24 cellular contexts compared by ENCODE assay signal in genomic region chr2:121165038-121165542, GRCh38.
DNase-seq lines count a peak whose midpoint lies in the region; ATAC-seq, FAIRE-seq and TF ChIP-seq lines count a peak whose summit lies in the region.
"Had no signal": no experiment of that assay in that cellular context is flagged by ENCODE, and none has a peak within 500 bp of the region (broad histone marks: within the 10 kb centered on the region; RNA-seq: fewer than 3 reads in every experiment).

No MANE protein-coding gene starts in this region.

- TF ChIP-seq CTCF in HepG2 (CRISPR knock-in tag; IDR thresholded peaks at IDR 0.05), result no peak
- TF ChIP-seq CTCF in right lobe of liver (IDR thresholded peaks at IDR 0.05), result no peak
- no peak for TF ChIP-seq CTCF in coronary artery (IDR thresholded peaks at IDR 0.05)

- CTCF ChIA-PET in HepG2 (lab: Yijun Ruan, JAX; ENCODE audit: low intra/inter-chr PET ratio, low total read pairs), result no interaction called here

- DNase-seq in HepG2 (ENCODE audit: low spot score) (no peak), right lobe of liver (no peak), Karpas-422 (peak; percentile 16), coronary artery (ENCODE audit: low spot score) (peak; percentile 16), GM12892 (ENCODE audit: insufficient read length) (no peak)
- DNase-seq: ACHN; BE2C; C1 segment of cervical spinal cord; CD4-positive, alpha-beta memory T cell; CD4-positive, CD25-positive, alpha-beta regulatory T cell; CD8-positive, alpha-beta memory T cell; COR-L47; DMS 273 treated with DMSO at 0.1 percent for 48 hours; DMS153; DMS53; DMS79; DND-41; EL; GDM1 had no signal

- POLR2A ChIA-PET in HepG2 (lab: Yijun Ruan, JAX), result no interaction called here

- ATAC-seq in HepG2 (no peak), right lobe of liver (no peak), HG02885 (IDR thresholded peaks at IDR 0.05; ENCODE audit: poor library complexity, unreplicated experiment) (no peak)
- ATAC-seq: GM12878 had no signal

- H3K9ac ChIP-seq in HepG2 (ENCODE audit: insufficient read depth, low read depth, low read length) (no peak overlapping the region), Karpas-422 (ENCODE audit: low read length) (no peak overlapping the region)
- H3K9ac ChIP-seq: BLaER1 had no signal

- no peaks in the 10 kb centered on the region for H4K20me1 ChIP-seq in HepG2 (ENCODE audit: insufficient read depth, low read length)
- H4K20me1 ChIP-seq in Karpas-422 (ENCODE audit: insufficient read depth, low read depth, low read length), result no peaks in the 10 kb centered on the region
- H4K20me1 ChIP-seq: BLaER1 had no signal

- peaks cover 0 to 5% of the 10 kb centered on the region in 2 experiments; a peak in 2 of 5 replicates for H3K27me3 ChIP-seq in HepG2 (ENCODE audit: control insufficient read depth in 1 of 2, insufficient read depth in 2 of 2, low read length in 2 of 2)
- H3K27me3 ChIP-seq in right lobe of liver, result no peaks in the 10 kb centered on the region
- H3K27me3 ChIP-seq in Karpas-422 (ENCODE audit: low read length), result 0 out of 2 replicates have a peak, but pooled peaks cover 3% of the 10 kb centered on the region
- H3K27me3 ChIP-seq: BE2C, BLaER1 had no signal

- TF ChIP-seq RAD21 in HepG2 (CRISPR knock-in tag; IDR thresholded peaks at IDR 0.05), result no peak

- H2AFZ ChIP-seq in HepG2 (ENCODE audit: low read length), result no peak overlapping the region
- no peak overlapping the region for H2AFZ ChIP-seq in Karpas-422 (ENCODE audit: low read length)

- BruUV-seq in HepG2 (replicated peaks; lab: Mats Ljungman, UMichigan), result no TSS peak

- no peak overlapping the region for H3K4me3 ChIP-seq in HepG2 (replicated peaks in 1 of 3; ENCODE audit: insufficient read depth in 1 of 3, low read depth in 2 of 3, low read length in 3 of 3)
- no peak overlapping the region for H3K4me3 ChIP-seq in right lobe of liver
- no peak overlapping the region for H3K4me3 ChIP-seq in Karpas-422 (ENCODE audit: low read length)
- H3K4me3 ChIP-seq in coronary artery, result no peak overlapping the region
- H3K4me3 ChIP-seq: BLaER1, GM12878 had no signal

- no peaks in the 10 kb centered on the region for H3K9me3 ChIP-seq in HepG2 (ENCODE audit: low read length)
- no peaks in the 10 kb centered on the region for H3K9me3 ChIP-seq in right lobe of liver
- peaks cover 4% of the 10 kb centered on the region; the same call in 1 of the 2 replicates for H3K9me3 ChIP-seq in Karpas-422 (ENCODE audit: low read length)
- H3K9me3 ChIP-seq: BE2C had no signal

- FAIRE-seq in HepG2 (lab: Jason Lieb, UNC) (no peak), GM12892 (lab: Jason Lieb, UNC) (no peak)
- FAIRE-seq: GM12878, GM19239 had no signal

- WGBS in HepG2 (ENCODE audit: low lambda C conversion rate), result 19% methylated on average over 1 of the region's 1 CpG
- 70% methylated on average over 1 of the region's 1 CpG for WGBS in right lobe of liver (ENCODE audit: insufficient coverage, low coverage, low lambda C conversion rate, missing lambda C conversion rate)

- H3K36me3 ChIP-seq in HepG2 (replicated peaks in 1 of 2; ENCODE audit: control insufficient read depth in 1 of 2, insufficient read depth in 2 of 2, low read length in 2 of 2) (no peaks in the 10 kb centered on the region), right lobe of liver (no peaks in the 10 kb centered on the region), Karpas-422 (ENCODE audit: insufficient read depth, low read length) (no peaks in the 10 kb centered on the region)
- H3K36me3 ChIP-seq: BE2C, BLaER1 had no signal

- H3K4me1 ChIP-seq in HepG2 (ENCODE audit: insufficient read depth, low read length) (no peaks in the 10 kb centered on the region), right lobe of liver (no peaks in the 10 kb centered on the region), Karpas-422 (ENCODE audit: low read length) (no peaks in the 10 kb centered on the region)
- H3K4me1 ChIP-seq: BE2C, BLaER1 had no signal

- TF ChIP-seq EP300 in HepG2 (IDR thresholded peaks at IDR 0.05; ENCODE audit: low read depth in 2 of 2, low read length in 2 of 2) (no peak), HepG2 (CRISPR knock-in tag; IDR thresholded peaks at IDR 0.05; ENCODE audit: borderline replicate concordance) (no peak)

- H3K79me2 ChIP-seq in HepG2 (ENCODE audit: insufficient read depth, low read length), result no peaks in the 10 kb centered on the region
- no peaks in the 10 kb centered on the region for H3K79me2 ChIP-seq in Karpas-422 (ENCODE audit: low read length)

- H3K9me2 ChIP-seq in Karpas-422 (replicated peaks; ENCODE audit: insufficient read depth, low read length), result no peaks in the 10 kb centered on the region

- TF ChIP-seq POLR2A in HepG2 (IDR thresholded peaks at IDR 0.05; ENCODE audit: insufficient read depth in 1 of 2, low read depth in 2 of 2, low read length in 2 of 2) (no peak), right lobe of liver (IDR thresholded peaks at IDR 0.05) (no peak), GM12892 (IDR thresholded peaks at IDR 0.05; ENCODE audit: low read depth, low read length) (no peak)

- in situ Hi-C loops in HepG2 (cut with HindIII; ENCODE audit: extremely low pct_ligation_motif_present, low pct_unique_long_range_greater_than_20kb), result no loop called here

- intact Hi-C loops in HepG2 (cut with micrococcal nuclease; ENCODE audit: unreplicated experiment), result no loop called here
- intact Hi-C loops in right lobe of liver (cut with DNase I), result no loop called here

- H3K27ac ChIP-seq in HepG2 (ENCODE audit: extremely low read length, insufficient read depth, low read length) (no peak overlapping the region), right lobe of liver (no peak overlapping the region), Karpas-422 (ENCODE audit: low read length) (no peak overlapping the region), coronary artery (no peak overlapping the region)
- H3K27ac ChIP-seq: 22Rv1, BLaER1 had no signal

- H3K4me2 ChIP-seq in HepG2 (ENCODE audit: low read depth, low read length) (no peak overlapping the region), Karpas-422 (ENCODE audit: low read depth, low read length, poor library complexity, severe bottlenecking) (no peak overlapping the region)
- H3K4me2 ChIP-seq: BLaER1 had no signal

TF ChIP-seq in HepG2, 621 proteins besides CTCF, POLR2A, EP300 and RAD21:
- TF ChIP-seq MAFK (conservative IDR thresholded peaks at IDR 0.05 in 1 of 2, IDR thresholded peaks at IDR 0.05 in 1 of 2; ENCODE audit: low read length in 2 of 2) (peak; percentile 42 to 65), MXD4 (CRISPR knock-in tag; IDR thresholded peaks at IDR 0.05) (no peak), ATF7 (IDR thresholded peaks at IDR 0.05) (peak; percentile 90), ATF7 (CRISPR knock-in tag; IDR thresholded peaks at IDR 0.05) (no peak), CREB1 (IDR thresholded peaks at IDR 0.05) (0 out of 2 replicates have a peak, but pooled peaks have one; percentile 3), CREB1 (CRISPR knock-in tag; IDR thresholded peaks at IDR 0.05) (no peak), MAFF (IDR thresholded peaks at IDR 0.05; ENCODE audit: low read depth, low read length) (peak; percentile 57; the same call in 1 of the 2 replicates)

Comparison
In these comparisons a context has a peak if more than half of its experiments do, and no peak if none do; other contexts are left out.
1. DNase-seq: peak in Karpas-422 (single experiment) and coronary artery (single experiment); none in HepG2 (single experiment), right lobe of liver (0 of 3) and GM12892 (single experiment).